Comparison of ENCODE assay signal across 13 cellular contexts in genomic region chr15:95558131-95558530, GRCh38.
A peak's percentile ranks its signal among the peaks of the same experiment; 100 is the strongest.
DNase-seq lines count a peak whose midpoint lies in the region; ATAC-seq and TF ChIP-seq lines count a peak whose summit lies in the region.
"Had no signal": no experiment of that assay in that cellular context is flagged by ENCODE, and none has a peak within 500 bp of the region (broad histone marks: within the 10 kb centered on the region; RNA-seq: fewer than 3 reads in every experiment).

No MANE protein-coding gene starts in this region.

- H3K9me3 ChIP-seq in breast epithelium: no peaks in the 10 kb centered on the region
- H3K9me3 ChIP-seq in ascending aorta: no peaks in the 10 kb centered on the region
- no peaks in the 10 kb centered on the region for H3K9me3 ChIP-seq in hepatocyte (ENCODE audit: low read depth)
- H3K9me3 ChIP-seq: left lung had no signal

- H3K4me3 ChIP-seq in breast epithelium (no peak overlapping the region), ascending aorta (no peak overlapping the region), hepatocyte (no peak overlapping the region)
- H3K4me3 ChIP-seq: left lung had no signal

- H3K27ac ChIP-seq in breast epithelium (peak overlapping the region in 1 of 2 donors; percentile 27), ascending aorta (peak overlapping the region; percentile 81 to 86), hepatocyte (peak overlapping the region; percentile 42)

- H2AFZ ChIP-seq in hepatocyte: no peak overlapping the region

- H3K4me1 ChIP-seq in breast epithelium (peaks cover 0 to 4% of the 10 kb centered on the region in 2 donors), ascending aorta (peaks cover 3 to 18% of the 10 kb centered on the region in 2 donors), hepatocyte (ENCODE audit: insufficient read depth) (peaks cover 5% of the 10 kb centered on the region)
- H3K4me1 ChIP-seq: left lung had no signal

- CTCF ChIA-PET in MCF 10A (lab: Yijun Ruan, JAX): no interaction called here

- H3K4me3 Mint-ChIP-seq in MCF 10A (ENCODE audit: unreplicated experiment): no peak overlapping the region
- H3K4me3 Mint-ChIP-seq: activated T-cell treated with anti-CD3 and anti-CD28 coated beads, Interleukin-2, amount 50 U/mL, for 24 hours; T-helper 1 cell treated with Interleukin-12 subunit alpha and Interleukin-12 subunit beta and Interleukin-4 antibody, amounts not matched to agents 30 μg/mL and 1 μg/mL, for 36 hours had no signal

- intact Hi-C loops in MCF 10A (cut with micrococcal nuclease) (loop anchor here (5.0 kb wide), 1 partner anchor 769 kb away; no protein-coding TSS in a partner anchor), breast epithelium (cut with DNase I; ENCODE audit: low total_unique reads) (no loop called here), ascending aorta (cut with DNase I) (loop anchor here (5.0 kb wide), 3 partner anchors 291 to 799 kb away; partner anchors contain the start of gene NR2F2)

- H3K4me2 ChIP-seq in hepatocyte: no peak overlapping the region

- no peaks in the 10 kb centered on the region for H3K27me3 ChIP-seq in breast epithelium
- no peaks in the 10 kb centered on the region for H3K27me3 ChIP-seq in ascending aorta
- no peaks in the 10 kb centered on the region for H3K27me3 ChIP-seq in hepatocyte
- H3K27me3 ChIP-seq: left lung had no signal

- ATAC-seq in GM21367 (IDR thresholded peaks at IDR 0.05; ENCODE audit: unreplicated experiment) (no peak), HG03139 (IDR thresholded peaks at IDR 0.05; ENCODE audit: unreplicated experiment) (no peak)

- no peaks in the 10 kb centered on the region for H3K27me3 Mint-ChIP-seq in MCF 10A (ENCODE audit: insufficient read depth, unreplicated experiment)

- TF ChIP-seq POLR2A in breast epithelium (IDR thresholded peaks at IDR 0.05): no peak

- peak; percentile 54 for DNase-seq in MCF 10A (ENCODE audit: unreplicated experiment)
- DNase-seq in breast epithelium (ENCODE audit: low spot score in 2 of 2): no peak
- no peak for DNase-seq in ascending aorta (ENCODE audit: low spot score in 2 of 2)
- no peak for DNase-seq in hepatocyte (ENCODE audit: low spot score)
- no peak for DNase-seq in cerebellar nuclear complex (lab: John Stamatoyannopoulos, UW)
- no peak for DNase-seq in NCI-H1694 treated with DMSO at 0.1 percent for 48 hours (lab: John Stamatoyannopoulos, UW)
- DNase-seq: activated T-cell treated with anti-CD3 and anti-CD28 coated beads, Interleukin-2, amount 50 U/mL, for 24 hours; left lung; NCI-H1092 treated with DMSO at 0.1 percent for 48 hours; small intestine had no signal

- POLR2A ChIA-PET in MCF 10A (lab: Yijun Ruan, JAX): interaction anchor here (0.6 to 1.3 kb wide), 3 partner anchors 71 to 800 kb away, joined by 3 to 4 read pairs (median 3); no protein-coding TSS in a partner anchor

- H3K4me1 Mint-ChIP-seq in MCF 10A (ENCODE audit: insufficient read depth, unreplicated experiment): peaks cover 37% of the 10 kb centered on the region

- no TSS peak for BruUV-seq in MCF 10A (replicated peaks; lab: Mats Ljungman, UMichigan)

- no peaks in the 10 kb centered on the region for H3K79me2 ChIP-seq in hepatocyte

- 67% methylated on average over 2 of the region's 2 CpGs for WGBS in hepatocyte (ENCODE audit: low lambda C conversion rate, missing lambda C conversion rate)

- no peaks in the 10 kb centered on the region for H3K36me3 ChIP-seq in breast epithelium
- no peaks in the 10 kb centered on the region for H3K36me3 ChIP-seq in ascending aorta
- no peaks in the 10 kb centered on the region for H3K36me3 ChIP-seq in hepatocyte (replicated peaks; ENCODE audit: insufficient read depth, low read depth)
- H3K36me3 ChIP-seq: left lung had no signal

- TF ChIP-seq CTCF in MCF 10A (IDR thresholded peaks at IDR 0.05; ENCODE audit: unreplicated experiment) (no peak), breast epithelium (IDR thresholded peaks at IDR 0.05) (no peak), ascending aorta (IDR thresholded peaks at IDR 0.05) (no peak), hepatocyte (IDR thresholded peaks at IDR 0.05; ENCODE audit: poor library complexity) (no peak)

- H3K36me3 Mint-ChIP-seq in MCF 10A (ENCODE audit: insufficient read depth, unreplicated experiment): no peaks in the 10 kb centered on the region

- no peaks in the 10 kb centered on the region for H3K9me2 ChIP-seq in hepatocyte (replicated peaks; ENCODE audit: insufficient read depth)

- no peaks in the 10 kb centered on the region for H3K9me3 Mint-ChIP-seq in MCF 10A (ENCODE audit: unreplicated experiment)
- H3K9me3 Mint-ChIP-seq: activated T-cell treated with anti-CD3 and anti-CD28 coated beads, Interleukin-2, amount 50 U/mL, for 24 hours; T-helper 1 cell treated with Interleukin-12 subunit alpha and Interleukin-12 subunit beta and Interleukin-4 antibody, amounts not matched to agents 30 μg/mL and 1 μg/mL, for 36 hours had no signal

- H4K20me1 ChIP-seq in hepatocyte (ENCODE audit: insufficient read depth, poor library complexity, severe bottlenecking): no peaks in the 10 kb centered on the region

- H3K27ac Mint-ChIP-seq in MCF 10A (ENCODE audit: low read depth, unreplicated experiment): peak overlapping the region; percentile 90
- H3K27ac Mint-ChIP-seq: activated T-cell treated with anti-CD3 and anti-CD28 coated beads, Interleukin-2, amount 50 U/mL, for 24 hours; T-helper 1 cell treated with Interleukin-12 subunit alpha and Interleukin-12 subunit beta and Interleukin-4 antibody, amounts not matched to agents 30 μg/mL and 1 μg/mL, for 36 hours had no signal
